ENCODE assay signal across 17 cellular contexts in genomic region chr9:127575875-127576778, GRCh38. TPM values are rescaled to one million over a fixed set of nuclear protein-coding genes. Genes with fewer than 3 reads are reported as not detected.
DNase-seq lines count a peak whose midpoint lies in the region; ATAC-seq, FAIRE-seq and TF ChIP-seq lines count a peak whose summit lies in the region.
"Had no signal": no experiment of that assay in that cellular context is flagged by ENCODE, and none has a peak within 500 bp of the region (broad histone marks: within the 10 kb centered on the region; RNA-seq: fewer than 3 reads in every experiment).

No MANE protein-coding gene starts in this region.

- no peaks in the 10 kb centered on the region for H3K27me3 Mint-ChIP-seq in activated CD4-positive, alpha-beta memory T cell treated with anti-CD3 and anti-CD28 coated beads, Interleukin-2, amount 10 ng/mL, durations not matched to agents 7 days and 5 days
- peaks cover 2% of the 10 kb centered on the region for H3K27me3 Mint-ChIP-seq in activated CD4-positive, alpha-beta memory T cell treated with anti-CD3 and anti-CD28 coated beads for 36 hours

- no peak for TF ChIP-seq POLR2A in thyroid gland (IDR thresholded peaks at IDR 0.05)

- no peak for DNase-seq in activated CD4-positive, alpha-beta memory T cell treated with anti-CD3 and anti-CD28 coated beads, Interleukin-2, amount 10 ng/mL, durations not matched to agents 7 days and 5 days
- no peak for DNase-seq in activated CD4-positive, alpha-beta memory T cell treated with anti-CD3 and anti-CD28 coated beads for 36 hours
- DNase-seq in RCC 7860 (ENCODE audit: low spot score) (peak; percentile 49), left colon (peak; percentile 56 to 76), thyroid gland (no peak), HPDE6-E6E7 (ENCODE audit: extremely low spot score) (no peak), NCI-H82 treated with DMSO at 0.1 percent for 48 hours (lab: John Stamatoyannopoulos, UW; ENCODE audit: unreplicated experiment) (no peak)
- DNase-seq in effector memory CD4-positive, alpha-beta T cell, result no peak
- DNase-seq: activated CD4-positive, CD25-positive, alpha-beta regulatory T cell treated with anti-CD3 and anti-CD28 coated beads, Interleukin-2, amount 50 U/mL, for 72 hours; activated T-cell treated with anti-CD3 and anti-CD28 coated beads, Interleukin-2, amount 50 U/mL, for 4 hours; NCI-H1417 treated with DMSO at 0.1 percent for 48 hours; NCI-H345; OCI-M1; stimulated activated CD4-positive, alpha-beta T cell treated with anti-CD3 and anti-CD28 coated beads, Interleukin-2, amount 100 ng/mL, for 24 hours had no signal

- TF ChIP-seq CTCF in thyroid gland (IDR thresholded peaks at IDR 0.05), result no peak

- H3K4me3 Mint-ChIP-seq in activated CD4-positive, alpha-beta memory T cell treated with anti-CD3 and anti-CD28 coated beads, Interleukin-2, amount 10 ng/mL, durations not matched to agents 7 days and 5 days, result peak overlapping the region; percentile 1
- H3K4me3 Mint-ChIP-seq in activated CD4-positive, alpha-beta memory T cell treated with anti-CD3 and anti-CD28 coated beads for 36 hours, result no peak overlapping the region
- H3K4me3 Mint-ChIP-seq: activated T-cell treated with anti-CD3 and anti-CD28 coated beads, Interleukin-2, amount 50 U/mL, for 4 hours had no signal

- no peaks in the 10 kb centered on the region for H3K36me3 ChIP-seq in thyroid gland
- no peaks in the 10 kb centered on the region for H3K36me3 ChIP-seq in effector memory CD4-positive, alpha-beta T cell (ENCODE audit: control insufficient read depth, insufficient read depth, low read length)
- H3K36me3 ChIP-seq: right atrium auricular region had no signal

- peak overlapping the region; percentile 97 to 99 (median 99) for H3K27ac ChIP-seq in thyroid gland
- H3K27ac ChIP-seq in effector memory CD4-positive, alpha-beta T cell (ENCODE audit: insufficient read depth, low read length, poor library complexity, severe bottlenecking), result no peak overlapping the region
- H3K27ac ChIP-seq: right atrium auricular region had no signal

- H3K36me3 Mint-ChIP-seq in activated CD4-positive, alpha-beta memory T cell treated with anti-CD3 and anti-CD28 coated beads, Interleukin-2, amount 10 ng/mL, durations not matched to agents 7 days and 5 days (ENCODE audit: low read depth), result peaks cover 26% of the 10 kb centered on the region
- no peaks in the 10 kb centered on the region for H3K36me3 Mint-ChIP-seq in activated CD4-positive, alpha-beta memory T cell treated with anti-CD3 and anti-CD28 coated beads for 36 hours

- no peaks in the 10 kb centered on the region for H3K9me3 Mint-ChIP-seq in activated CD4-positive, alpha-beta memory T cell treated with anti-CD3 and anti-CD28 coated beads, Interleukin-2, amount 10 ng/mL, durations not matched to agents 7 days and 5 days
- H3K9me3 Mint-ChIP-seq in activated CD4-positive, alpha-beta memory T cell treated with anti-CD3 and anti-CD28 coated beads for 36 hours, result no peaks in the 10 kb centered on the region
- H3K9me3 Mint-ChIP-seq: activated T-cell treated with anti-CD3 and anti-CD28 coated beads, Interleukin-2, amount 50 U/mL, for 4 hours had no signal

- CTCF ChIA-PET in activated CD4-positive, alpha-beta memory T cell treated with anti-CD3 and anti-CD28 coated beads, Interleukin-2, amount 10 ng/mL, durations not matched to agents 7 days and 5 days (lab: Charles Lee), result no interaction called here
- CTCF ChIA-PET in activated CD4-positive, alpha-beta memory T cell treated with anti-CD3 and anti-CD28 coated beads for 36 hours (lab: Charles Lee), result interaction anchor here (0.8 to 1.3 kb wide), 2 partner anchors 50 to 492 kb away, joined by 3 to 4 read pairs; partner anchors contain the start of gene SLC25A25

- H3K4me3 ChIP-seq in thyroid gland (replicated peaks in 1 of 3), result no peak overlapping the region
- H3K4me3 ChIP-seq in effector memory CD4-positive, alpha-beta T cell (ENCODE audit: insufficient read depth, low read depth, low read length, poor library complexity, severe bottlenecking), result no peak overlapping the region
- H3K4me3 ChIP-seq: right atrium auricular region had no signal

- H3K27me3 ChIP-seq in thyroid gland, result no peaks in the 10 kb centered on the region
- H3K27me3 ChIP-seq in effector memory CD4-positive, alpha-beta T cell (replicated peaks; ENCODE audit: control insufficient read depth, insufficient read depth, low read length, poor library complexity, severe bottlenecking), result no peaks in the 10 kb centered on the region
- H3K27me3 ChIP-seq: right atrium auricular region had no signal

- peak; percentile 65 for ATAC-seq in left colon
- ATAC-seq: activated T-cell treated with anti-CD3 and anti-CD28 coated beads, Interleukin-2, amount 50 U/mL, for 4 hours had no signal

- intact Hi-C loops in activated CD4-positive, alpha-beta memory T cell treated with anti-CD3 and anti-CD28 coated beads for 36 hours (cut with micrococcal nuclease), result loop anchor here (10.0 kb wide), 1 partner anchor 349 kb away; no protein-coding TSS in a partner anchor
- intact Hi-C loops in left colon (cut with DNase I, micrococcal nuclease) (no loop called here), thyroid gland (cut with DNase I) (no loop called here)

- WGBS in thyroid gland, 2 donors, result 95 to 96% methylated on average over 13 of the region's 13 CpGs

- peaks cover 51 to 68% of the 10 kb centered on the region in 2 donors for H3K4me1 ChIP-seq in thyroid gland
- peaks cover 14% of the 10 kb centered on the region for H3K4me1 ChIP-seq in effector memory CD4-positive, alpha-beta T cell (ENCODE audit: control insufficient read depth, insufficient read depth, low read length, poor library complexity, severe bottlenecking)

- peaks cover 81% of the 10 kb centered on the region for H3K4me1 Mint-ChIP-seq in activated CD4-positive, alpha-beta memory T cell treated with anti-CD3 and anti-CD28 coated beads, Interleukin-2, amount 10 ng/mL, durations not matched to agents 7 days and 5 days
- H3K4me1 Mint-ChIP-seq in activated CD4-positive, alpha-beta memory T cell treated with anti-CD3 and anti-CD28 coated beads for 36 hours (ENCODE audit: low read depth), result peaks cover 39% of the 10 kb centered on the region

- POLR2A ChIA-PET in activated CD4-positive, alpha-beta memory T cell treated with anti-CD3 and anti-CD28 coated beads, Interleukin-2, amount 10 ng/mL, durations not matched to agents 7 days and 5 days (lab: Charles Lee), result interaction anchor here (1.3 to 1.6 kb wide), 2 partner anchors 10 to 19 kb away, joined by 3 to 5 read pairs; no protein-coding TSS in a partner anchor
- POLR2A ChIA-PET in activated CD4-positive, alpha-beta memory T cell treated with anti-CD3 and anti-CD28 coated beads for 36 hours (lab: Charles Lee), result interaction anchor here (0.6 kb wide), 1 partner anchor 217 kb away, joined by 3 read pairs; no protein-coding TSS in a partner anchor

- FAIRE-seq in RCC 7860 (lab: Jason Lieb, UNC), result no peak
- FAIRE-seq: colon, H1 had no signal

- peak overlapping the region; percentile 49 for H3K27ac Mint-ChIP-seq in activated CD4-positive, alpha-beta memory T cell treated with anti-CD3 and anti-CD28 coated beads, Interleukin-2, amount 10 ng/mL, durations not matched to agents 7 days and 5 days
- no peak overlapping the region for H3K27ac Mint-ChIP-seq in activated CD4-positive, alpha-beta memory T cell treated with anti-CD3 and anti-CD28 coated beads for 36 hours

- H3K9me3 ChIP-seq in thyroid gland, result no peaks in the 10 kb centered on the region
- no peaks in the 10 kb centered on the region for H3K9me3 ChIP-seq in effector memory CD4-positive, alpha-beta T cell (ENCODE audit: control insufficient read depth, low read length)
- H3K9me3 ChIP-seq: right atrium auricular region had no signal

RNA-seq across cellular contexts. Expression of gene STXBP1, which starts 36.0 kb away (rescaled TPM):
- 10 to 100 TPM; 23.2 to 23.4 TPM for total RNA-seq in activated CD4-positive, alpha-beta memory T cell treated with anti-CD3 and anti-CD28 coated beads, Interleukin-2, amount 10 ng/mL, durations not matched to agents 7 days and 5 days
- 10 to 100 TPM; 27.3 to 27.8 TPM for total RNA-seq in activated CD4-positive, alpha-beta memory T cell treated with anti-CD3 and anti-CD28 coated beads for 36 hours
- 10 to 100 TPM in 1 of 2 donors, 1 to 10 TPM in 1; 9.0 to 15.0 TPM for total RNA-seq in left colon
- total RNA-seq in thyroid gland, result 100 to 1,000 TPM in 2 of 4 donors, 10 to 100 TPM in 2; 23.8 to 139 (median 106) TPM

Comparison
In these comparisons a context has a peak if more than half of its experiments do, and no peak if none do; other contexts are left out.
1. DNase-seq: peak in RCC 7860 (single experiment) and left colon (2 of 2); none in activated CD4-positive, alpha-beta memory T cell treated with anti-CD3 and anti-CD28 coated beads, Interleukin-2, amount 10 ng/mL, durations not matched to agents 7 days and 5 days (single experiment), activated CD4-positive, alpha-beta memory T cell treated with anti-CD3 and anti-CD28 coated beads for 36 hours (single experiment), thyroid gland (0 of 2), effector memory CD4-positive, alpha-beta T cell (0 of 3), HPDE6-E6E7 (single experiment) and NCI-H82 treated with DMSO at 0.1 percent for 48 hours (single experiment).